Comparison of ENCODE assay signal across 8 cellular contexts in genomic region chr11:86066033-86066432, GRCh38.
DNase-seq lines count a peak whose midpoint lies in the region; ATAC-seq and TF ChIP-seq lines count a peak whose summit lies in the region.

No MANE protein-coding gene starts in this region.

- H3K27ac ChIP-seq in coronary artery: peak overlapping the region; percentile 65 to 97

- peaks cover 4% of the 10 kb centered on the region for H3K36me3 Mint-ChIP-seq in nephron (ENCODE audit: low read depth)

- ATAC-seq in GM21576 (IDR thresholded peaks at IDR 0.05; ENCODE audit: unreplicated experiment) (no peak), HG02571 (IDR thresholded peaks at IDR 0.05; ENCODE audit: unreplicated experiment) (no peak)

- TF ChIP-seq CTCF in AG10803 (conservative IDR thresholded peaks at IDR 0.05; ENCODE audit: low read length) (no peak), LNCaP clone FGC (IDR thresholded peaks at IDR 0.05; ENCODE audit: control insufficient read depth, extremely low read depth, insufficient read depth) (no peak), coronary artery (IDR thresholded peaks at IDR 0.05) (no peak), nephron (IDR thresholded peaks at IDR 0.05; ENCODE audit: unreplicated experiment in 3 of 3) (no peak)

- DNase-seq in AG10803 (ENCODE audit: low read depth) (no peak), LNCaP clone FGC (ENCODE audit: low read depth) (no peak), coronary artery (ENCODE audit: low spot score) (no peak), amygdala (lab: John Stamatoyannopoulos, UW) (no peak), D341Med (ENCODE audit: low spot score) (no peak)

- no peaks in the 10 kb centered on the region for H3K9me3 Mint-ChIP-seq in nephron

- H3K27me3 Mint-ChIP-seq in nephron (ENCODE audit: low read depth): no peaks in the 10 kb centered on the region

- peak overlapping the region; percentile 96 to 100 (median 98) for H3K4me3 Mint-ChIP-seq in nephron

- H3K4me3 ChIP-seq in AG10803 (ENCODE audit: low read length): peak overlapping the region; percentile 71
- H3K4me3 ChIP-seq in LNCaP clone FGC (ENCODE audit: low read depth, low read length): peak overlapping the region; percentile 94
- peak overlapping the region; percentile 98 for H3K4me3 ChIP-seq in coronary artery

- peaks cover 55% of the 10 kb centered on the region for H3K4me1 Mint-ChIP-seq in nephron

- peak overlapping the region; percentile 93 to 100 (median 98) for H3K27ac Mint-ChIP-seq in nephron
